1 cellular context compared by ENCODE assay signal in the genomic region with DNA sequence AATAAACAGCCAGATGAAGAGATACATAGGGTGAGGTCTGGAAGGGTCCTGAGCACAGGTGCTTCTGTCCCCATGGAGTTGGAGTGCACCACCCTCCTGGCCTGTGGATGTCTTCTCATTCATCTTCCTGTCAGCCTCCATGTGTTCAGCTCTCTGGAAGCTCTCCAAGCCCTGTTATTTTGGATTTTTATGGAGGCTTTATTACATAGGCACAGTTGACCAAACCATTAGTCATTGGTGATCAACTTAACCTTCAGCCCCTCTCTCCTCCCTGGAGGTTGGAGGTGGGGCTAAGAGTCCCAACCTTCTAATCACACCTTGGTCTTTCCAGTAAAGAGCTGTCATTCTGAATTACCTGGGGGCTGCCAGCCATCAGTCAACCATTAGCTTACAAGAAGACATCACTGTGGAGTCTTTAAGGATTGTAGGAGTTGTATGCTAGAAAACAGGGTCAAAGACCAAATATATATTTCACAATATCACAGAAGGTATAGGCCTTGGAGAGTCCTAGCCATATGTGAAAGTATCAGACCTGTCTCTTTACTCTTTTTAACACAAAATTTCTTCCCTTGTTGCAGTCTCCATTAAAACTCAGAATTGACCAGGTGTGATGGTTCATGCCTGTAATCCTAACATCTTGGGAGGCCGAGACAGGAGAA.
TF ChIP-seq lines count a peak whose summit lies in the region.

No MANE protein-coding gene starts in this region.

TF ChIP-seq in K562, 482 proteins besides CTCF, POLR2A, EP300 and RAD21 (continued from another document):
- TF ChIP-seq ZC3H4 (CRISPR knock-in tag; IDR thresholded peaks at IDR 0.05; ENCODE audit: borderline replicate concordance), result no peak
- TF ChIP-seq MEIS2 (IDR thresholded peaks at IDR 0.05; ENCODE audit: partially characterized antibody), result peak; percentile 58
- TF ChIP-seq, protein P1, sequence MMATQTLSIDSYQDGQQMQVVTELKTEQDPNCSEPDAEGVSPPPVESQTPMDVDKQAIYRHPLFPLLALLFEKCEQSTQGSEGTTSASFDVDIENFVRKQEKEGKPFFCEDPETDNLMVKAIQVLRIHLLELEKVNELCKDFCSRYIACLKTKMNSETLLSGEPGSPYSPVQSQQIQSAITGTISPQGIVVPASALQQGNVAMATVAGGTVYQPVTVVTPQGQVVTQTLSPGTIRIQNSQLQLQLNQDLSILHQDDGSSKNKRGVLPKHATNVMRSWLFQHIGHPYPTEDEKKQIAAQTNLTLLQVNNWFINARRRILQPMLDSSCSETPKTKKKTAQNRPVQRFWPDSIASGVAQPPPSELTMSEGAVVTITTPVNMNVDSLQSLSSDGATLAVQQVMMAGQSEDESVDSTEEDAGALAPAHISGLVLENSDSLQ (IDR thresholded peaks at IDR 0.05), result peak; percentile 16; the same call in 1 of the 2 replicates
- TF ChIP-seq, protein P2, sequence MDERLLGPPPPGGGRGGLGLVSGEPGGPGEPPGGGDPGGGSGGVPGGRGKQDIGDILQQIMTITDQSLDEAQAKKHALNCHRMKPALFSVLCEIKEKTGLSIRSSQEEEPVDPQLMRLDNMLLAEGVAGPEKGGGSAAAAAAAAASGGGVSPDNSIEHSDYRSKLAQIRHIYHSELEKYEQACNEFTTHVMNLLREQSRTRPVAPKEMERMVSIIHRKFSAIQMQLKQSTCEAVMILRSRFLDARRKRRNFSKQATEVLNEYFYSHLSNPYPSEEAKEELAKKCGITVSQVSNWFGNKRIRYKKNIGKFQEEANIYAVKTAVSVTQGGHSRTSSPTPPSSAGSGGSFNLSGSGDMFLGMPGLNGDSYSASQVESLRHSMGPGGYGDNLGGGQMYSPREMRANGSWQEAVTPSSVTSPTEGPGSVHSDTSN (CRISPR knock-in tag; IDR thresholded peaks at IDR 0.05; ENCODE audit: low read depth), result no peak
- TF ChIP-seq, protein P2 (tag; conservative IDR thresholded peaks at IDR 0.05; ENCODE audit: low read depth), result peak; percentile 65
- TF ChIP-seq POLR3G (IDR thresholded peaks at IDR 0.05; ENCODE audit: extremely low read depth, insufficient read length, insufficient replicate concordance), result no peak
